Comparison of ENCODE assay signal across 8 cellular contexts in the genomic region with DNA sequence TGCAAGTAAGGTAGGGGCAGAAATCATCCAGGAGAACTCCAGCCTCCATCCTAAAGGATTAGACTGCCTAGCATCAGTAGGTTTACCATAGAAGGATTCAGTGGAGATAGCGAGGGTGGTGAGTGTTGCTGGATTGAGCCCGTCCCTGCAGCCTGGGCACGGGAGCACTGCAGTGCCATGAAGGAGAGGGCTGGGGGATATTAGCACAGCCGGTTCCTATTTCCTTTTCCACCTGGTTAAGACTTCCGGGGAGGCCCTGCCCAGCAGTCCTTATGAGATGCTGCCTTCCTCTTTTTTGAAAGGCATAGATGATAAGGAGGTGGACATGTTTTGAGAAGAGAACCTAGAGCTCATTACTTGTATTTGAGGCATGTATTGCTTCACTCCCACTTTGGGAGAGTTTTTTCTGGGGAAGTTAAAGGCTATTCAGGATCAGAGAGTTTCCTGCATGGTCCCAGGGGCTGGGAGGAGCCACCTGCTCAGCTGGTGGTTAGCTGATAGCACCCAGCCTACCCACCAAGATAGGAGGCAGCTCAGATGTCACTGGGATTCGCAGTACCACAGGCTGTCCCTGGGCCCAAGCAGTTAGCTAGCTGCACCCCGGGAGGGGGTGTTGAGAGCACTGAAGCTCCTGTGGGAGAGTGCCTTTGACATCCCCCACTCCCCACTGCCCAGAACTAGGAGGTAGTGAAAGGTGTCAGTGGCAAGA. TPM values are rescaled to one million over a fixed set of nuclear protein-coding genes. Genes with fewer than 3 reads are reported as not detected.
DNase-seq lines count a peak whose midpoint lies in the region; ATAC-seq, FAIRE-seq and TF ChIP-seq lines count a peak whose summit lies in the region.

No MANE protein-coding gene starts in this region.

- peaks cover 19% of the 10 kb centered on the region for H3K27me3 Mint-ChIP-seq in activated naive CD4-positive, alpha-beta T cell treated with anti-CD3 and anti-CD28 coated beads, Interleukin-2, amount 50 U/mL, for 24 hours
- H3K27me3 Mint-ChIP-seq in activated naive CD4-positive, alpha-beta T cell treated with anti-CD3 and anti-CD28 coated beads, Interleukin-2, amount 10 ng/mL, durations not matched to agents 7 days and 5 days, result no peaks in the 10 kb centered on the region
- H3K27me3 Mint-ChIP-seq in memory B cell, result no peaks in the 10 kb centered on the region

- RAD21 ChIA-PET in GM12878 (lab: Charles Lee; ENCODE audit: unreplicated experiment), result no interaction called here

- H2AFZ ChIP-seq in GM12878 (ENCODE audit: control insufficient read depth, low read depth, low read length), result no peak overlapping the region

- H3K9me3 Mint-ChIP-seq in activated naive CD4-positive, alpha-beta T cell treated with anti-CD3 and anti-CD28 coated beads, Interleukin-2, amount 50 U/mL, for 24 hours, result no peaks in the 10 kb centered on the region
- no peaks in the 10 kb centered on the region for H3K9me3 Mint-ChIP-seq in activated naive CD4-positive, alpha-beta T cell treated with anti-CD3 and anti-CD28 coated beads, Interleukin-2, amount 10 ng/mL, durations not matched to agents 7 days and 5 days
- H3K9me3 Mint-ChIP-seq in memory B cell, result no peaks in the 10 kb centered on the region

- BruUV-seq in GM12878 (replicated peaks; lab: Mats Ljungman, UMichigan), result no TSS peak

- peaks cover 51% of the 10 kb centered on the region for H3K4me1 ChIP-seq in GM12878 (ENCODE audit: control insufficient read depth, insufficient read depth, low read length)
- H3K4me1 ChIP-seq in urinary bladder (ENCODE audit: insufficient read depth), result no peaks in the 10 kb centered on the region

- no peaks in the 10 kb centered on the region; the same call in 1 of the 2 replicates for H4K20me1 ChIP-seq in GM12878 (ENCODE audit: control insufficient read depth, insufficient read depth)

- FAIRE-seq in GM12878 (lab: Jason Lieb, UNC), result no peak

- no peaks in the 10 kb centered on the region for H3K9me3 ChIP-seq in GM12878 (replicated peaks; ENCODE audit: control insufficient read depth, insufficient read depth, low read length)

- H3K79me2 ChIP-seq in GM12878 (ENCODE audit: control insufficient read depth, insufficient read depth, low read length), result peaks cover 80% of the 10 kb centered on the region

- in situ Hi-C loops in GM12878 (cut with MboI), result no loop called here

- SMC1A ChIA-PET in GM12878 (lab: Charles Lee; ENCODE audit: uncharacterized antibody, unreplicated experiment), result interaction anchor here (0.6 to 1.1 kb wide), 3 partner anchors 14 to 200 kb away, joined by 3 to 4 read pairs (median 3); no protein-coding TSS in a partner anchor

- TF ChIP-seq RAD21 in GM12878 (IDR thresholded peaks at IDR 0.05; ENCODE audit: insufficient read depth, low read depth, low read length), result no peak

- ATAC-seq in GM12878, result peak; percentile 55
- ATAC-seq in memory B cell (ENCODE audit: low read depth), result peak; percentile 47
- no peak for ATAC-seq in GM19328 (IDR thresholded peaks at IDR 0.05; ENCODE audit: unreplicated experiment)
- ATAC-seq in HG03108 (IDR thresholded peaks at IDR 0.05; ENCODE audit: unreplicated experiment), result no peak

- intact Hi-C loops in GM12878 (cut with micrococcal nuclease; ENCODE audit: unreplicated experiment), result no loop called here

- H3K27ac Mint-ChIP-seq in activated naive CD4-positive, alpha-beta T cell treated with anti-CD3 and anti-CD28 coated beads, Interleukin-2, amount 50 U/mL, for 24 hours, result no peak overlapping the region
- no peak overlapping the region for H3K27ac Mint-ChIP-seq in activated naive CD4-positive, alpha-beta T cell treated with anti-CD3 and anti-CD28 coated beads, Interleukin-2, amount 10 ng/mL, durations not matched to agents 7 days and 5 days
- H3K27ac Mint-ChIP-seq in memory B cell, result peak overlapping the region; percentile 62

- peak overlapping the region; percentile 7 for H3K4me3 Mint-ChIP-seq in activated naive CD4-positive, alpha-beta T cell treated with anti-CD3 and anti-CD28 coated beads, Interleukin-2, amount 50 U/mL, for 24 hours
- no peak overlapping the region for H3K4me3 Mint-ChIP-seq in activated naive CD4-positive, alpha-beta T cell treated with anti-CD3 and anti-CD28 coated beads, Interleukin-2, amount 10 ng/mL, durations not matched to agents 7 days and 5 days
- peak overlapping the region; percentile 41 for H3K4me3 Mint-ChIP-seq in memory B cell

- no peaks in the 10 kb centered on the region for H3K27me3 ChIP-seq in GM12878 (replicated peaks in 1 of 2; ENCODE audit: control insufficient read depth in 2 of 2, insufficient read depth in 2 of 2, low read length in 1 of 2)

- H3K36me3 Mint-ChIP-seq in activated naive CD4-positive, alpha-beta T cell treated with anti-CD3 and anti-CD28 coated beads, Interleukin-2, amount 50 U/mL, for 24 hours, result peaks cover 7% of the 10 kb centered on the region
- peaks cover 36% of the 10 kb centered on the region for H3K36me3 Mint-ChIP-seq in activated naive CD4-positive, alpha-beta T cell treated with anti-CD3 and anti-CD28 coated beads, Interleukin-2, amount 10 ng/mL, durations not matched to agents 7 days and 5 days
- peaks cover 2% of the 10 kb centered on the region for H3K36me3 Mint-ChIP-seq in memory B cell

- H3K4me3 ChIP-seq in GM12878 (no peak overlapping the region; the same call in 1 of the 2 replicates), urinary bladder (ENCODE audit: low read depth, low read length) (no peak overlapping the region)

- CTCF ChIA-PET in activated naive CD4-positive, alpha-beta T cell treated with anti-CD3 and anti-CD28 coated beads, Interleukin-2, amount 10 ng/mL, durations not matched to agents 7 days and 5 days (lab: Charles Lee), result interaction anchor here (0.6 kb wide), 1 partner anchor 445 kb away, joined by 3 read pairs; no protein-coding TSS in a partner anchor
- CTCF ChIA-PET in GM12878 (lab: Yijun Ruan, JAX), result interaction anchor here (1.0 kb wide), 1 partner anchor 30 kb away, joined by 3 read pairs; no protein-coding TSS in a partner anchor

- H3K27ac ChIP-seq in GM12878 (ENCODE audit: control insufficient read depth, insufficient read depth) (peak overlapping the region; percentile 22; the same call in 1 of the 2 replicates), urinary bladder (ENCODE audit: low read depth) (peak overlapping the region; percentile 5)

- TF ChIP-seq CTCF in GM12878 (IDR thresholded peaks at IDR 0.05 in 2 of 3, conservative IDR thresholded peaks at IDR 0.05 in 1 of 3; ENCODE audit: control insufficient read depth in 2 of 3, extremely low read depth in 1 of 3, insufficient read depth in 1 of 3, low read depth in 3 of 3, low read length in 3 of 3), result no peak

- TF ChIP-seq POLR2A in GM12878 (IDR thresholded peaks at IDR 0.05; ENCODE audit: low read depth, low read length), result no peak

- no peak overlapping the region; the same call in 1 of the 2 replicates for H3K9ac ChIP-seq in GM12878 (ENCODE audit: control insufficient read depth, insufficient read depth, low read length)

- H3K36me3 ChIP-seq in GM12878 (ENCODE audit: control insufficient read depth in 2 of 2, insufficient read depth in 2 of 2, low read length in 1 of 2) (peaks cover 7 to 13% of the 10 kb centered on the region in 2 experiments), urinary bladder (ENCODE audit: insufficient read depth) (no peaks in the 10 kb centered on the region)

- WGBS in GM12878 (ENCODE audit: insufficient coverage, insufficient replicate concordance, low lambda C conversion rate, missing lambda C conversion rate), result 32% methylated on average over 7 of the region's 7 CpGs
- 36% methylated on average over 7 of the region's 7 CpGs for WGBS in urinary bladder

- peaks cover 41% of the 10 kb centered on the region for H3K4me1 Mint-ChIP-seq in activated naive CD4-positive, alpha-beta T cell treated with anti-CD3 and anti-CD28 coated beads, Interleukin-2, amount 50 U/mL, for 24 hours
- peaks cover 84% of the 10 kb centered on the region for H3K4me1 Mint-ChIP-seq in activated naive CD4-positive, alpha-beta T cell treated with anti-CD3 and anti-CD28 coated beads, Interleukin-2, amount 10 ng/mL, durations not matched to agents 7 days and 5 days
- peaks cover 45% of the 10 kb centered on the region for H3K4me1 Mint-ChIP-seq in memory B cell

- H3K4me2 ChIP-seq in GM12878 (ENCODE audit: control insufficient read depth, insufficient read depth), result peak overlapping the region; percentile 50

- POLR2A ChIA-PET in GM12878 (lab: Charles Lee), result no interaction called here

- no peak for DNase-seq in activated naive CD4-positive, alpha-beta T cell treated with anti-CD3 and anti-CD28 coated beads, Interleukin-2, amount 10 ng/mL, durations not matched to agents 7 days and 5 days
- no peak for DNase-seq in GM12878 (ENCODE audit: low read depth, low spot score)
- DNase-seq in memory B cell (ENCODE audit: low spot score in 2 of 2), result no peak
- no peak for DNase-seq in DMS114 treated with DMSO at 0.1 percent for 48 hours (lab: John Stamatoyannopoulos, UW; ENCODE audit: unreplicated experiment)

- no peak for TF ChIP-seq EP300 in GM12878 (IDR thresholded peaks at IDR 0.05; ENCODE audit: borderline replicate concordance in 1 of 2, control insufficient read depth in 1 of 2, low read depth in 2 of 2, low read length in 2 of 2)

RNA-seq across cellular contexts. Expression of gene ACTN4, which starts 17.2 kb away (rescaled TPM):
- total RNA-seq in GM12878 (2013; cell fraction: nucleolus; rRNA removed), result 94.9 and 116 TPM in 2 replicates
- total RNA-seq in GM12878 (2014; rRNA removed), result 131 and 173 TPM in 2 replicates
- 26.9 and 30.4 TPM in 2 replicates for total RNA-seq in GM12878 (2014; rRNA removed; fragmentation: Illumina TruSeq; extraction: Trizol)
- 278 and 293 TPM in 2 replicates for total RNA-seq in GM12878 (2021)
- polyA plus RNA-seq in GM12878 (2011; ENCODE audit: low read depth), result 84.3 TPM
- 40.0 and 127 TPM in 2 replicates for polyA plus RNA-seq in GM12878 (2011; rRNA removed)
- polyA plus RNA-seq in GM12878 (2011; cell fraction: cytosol; rRNA removed), result 71.1 and 76.5 TPM in 2 replicates
- 300 and 637 TPM in 2 replicates for polyA plus RNA-seq in GM12878 (2011; cell fraction: nucleus; rRNA removed)
- polyA plus RNA-seq in GM12878 (2012), result 113 and 154 TPM in 2 replicates
- 99.2 and 135 TPM in 2 replicates for polyA plus RNA-seq in GM12878 (2014; fragmentation: Illumina TruSeq; extraction: Trizol)
- 1 to 10 TPM; 2.4 to 6.7 TPM for polyA plus RNA-seq in GM12878 (2014; fragmentation: Nextera tagmentation; extraction: Ambion mirVana)
- polyA plus RNA-seq in GM12878 (2014; rRNA removed), result 123 and 187 TPM in 2 replicates
- polyA plus RNA-seq in GM12878 (2016; fragmentation: Nextera tagmentation; extraction: Ambion mirVana), result 10 to 100 TPM; 37.9 to 45.7 TPM
- 59.8 and 89.6 TPM in 2 replicates for polyA minus RNA-seq in GM12878 (2011; rRNA and poly(A)+ RNA removed)
- polyA minus RNA-seq in GM12878 (2011; cell fraction: cytosol; rRNA and poly(A)+ RNA removed), result 39.3 and 47.6 TPM in 2 replicates
- polyA minus RNA-seq in GM12878 (2011; cell fraction: nucleus; rRNA and poly(A)+ RNA removed), result 27.4 and 67.4 TPM in 2 replicates
- total RNA-seq in urinary bladder, result 140 TPM
- 304 TPM for polyA plus RNA-seq in urinary bladder

RNA-seq across cellular contexts. Expression of gene EIF3K, which starts 45.7 kb away (rescaled TPM):
- 94.4 and 105 TPM in 2 replicates for total RNA-seq in GM12878 (2013; cell fraction: nucleolus; rRNA removed)
- total RNA-seq in GM12878 (2014; rRNA removed), result 454 and 468 TPM in 2 replicates
- total RNA-seq in GM12878 (2014; rRNA removed; fragmentation: Illumina TruSeq; extraction: Trizol), result 344 and 358 TPM in 2 replicates
- 378 and 384 TPM in 2 replicates for total RNA-seq in GM12878 (2021)
- polyA plus RNA-seq in GM12878 (2011; ENCODE audit: low read depth), result 241 TPM
- 156 and 330 TPM in 2 replicates for polyA plus RNA-seq in GM12878 (2011; rRNA removed)
- 865 and 965 TPM in 2 replicates for polyA plus RNA-seq in GM12878 (2011; cell fraction: cytosol; rRNA removed)
- 352 and 437 TPM in 2 replicates for polyA plus RNA-seq in GM12878 (2011; cell fraction: nucleus; rRNA removed)
- 356 and 358 TPM in 2 replicates for polyA plus RNA-seq in GM12878 (2012)
- polyA plus RNA-seq in GM12878 (2014; fragmentation: Illumina TruSeq; extraction: Trizol), result 862 and 927 TPM in 2 replicates
- 100 to 1,000 TPM; 715 to 863 TPM for polyA plus RNA-seq in GM12878 (2014; fragmentation: Nextera tagmentation; extraction: Ambion mirVana)
- 515 and 596 TPM in 2 replicates for polyA plus RNA-seq in GM12878 (2014; rRNA removed)
- polyA plus RNA-seq in GM12878 (2016; fragmentation: Nextera tagmentation; extraction: Ambion mirVana), result 100 to 1,000 TPM; 393 to 403 TPM
- polyA minus RNA-seq in GM12878 (2011; rRNA and poly(A)+ RNA removed), result 377 and 421 TPM in 2 replicates
- polyA minus RNA-seq in GM12878 (2011; cell fraction: cytosol; rRNA and poly(A)+ RNA removed), result 139 and 152 TPM in 2 replicates
- 57.3 and 75.5 TPM in 2 replicates for polyA minus RNA-seq in GM12878 (2011; cell fraction: nucleus; rRNA and poly(A)+ RNA removed)
- total RNA-seq in urinary bladder, result 92.4 TPM
- polyA plus RNA-seq in urinary bladder, result 373 TPM

RNA-seq across cellular contexts. Expression of gene MAP4K1, which starts 46.9 kb away (rescaled TPM):
- 240 and 254 TPM in 2 replicates for total RNA-seq in GM12878 (2013; cell fraction: nucleolus; rRNA removed)
- total RNA-seq in GM12878 (2014; rRNA removed), result 107 and 123 TPM in 2 replicates
- 58.1 and 72.6 TPM in 2 replicates for total RNA-seq in GM12878 (2014; rRNA removed; fragmentation: Illumina TruSeq; extraction: Trizol)
- 294 and 306 TPM in 2 replicates for total RNA-seq in GM12878 (2021)
- polyA plus RNA-seq in GM12878 (2011; ENCODE audit: low read depth), result 90.5 TPM
- polyA plus RNA-seq in GM12878 (2011; rRNA removed), result 95.5 and 243 TPM in 2 replicates
- 202 and 251 TPM in 2 replicates for polyA plus RNA-seq in GM12878 (2011; cell fraction: cytosol; rRNA removed)
- polyA plus RNA-seq in GM12878 (2011; cell fraction: nucleus; rRNA removed), result 631 and 739 TPM in 2 replicates
- 149 and 285 TPM in 2 replicates for polyA plus RNA-seq in GM12878 (2012)
- 122 and 157 TPM in 2 replicates for polyA plus RNA-seq in GM12878 (2014; fragmentation: Illumina TruSeq; extraction: Trizol)
- polyA plus RNA-seq in GM12878 (2014; fragmentation: Nextera tagmentation; extraction: Ambion mirVana), result 10 to 100 TPM; 39.2 to 92.6 TPM
- polyA plus RNA-seq in GM12878 (2014; rRNA removed), result 117 and 145 TPM in 2 replicates
- polyA plus RNA-seq in GM12878 (2016; fragmentation: Nextera tagmentation; extraction: Ambion mirVana), result 100 to 1,000 TPM; 220 to 263 TPM
- 132 and 137 TPM in 2 replicates for polyA minus RNA-seq in GM12878 (2011; rRNA and poly(A)+ RNA removed)
- 101 and 112 TPM in 2 replicates for polyA minus RNA-seq in GM12878 (2011; cell fraction: cytosol; rRNA and poly(A)+ RNA removed)
- 127 and 184 TPM in 2 replicates for polyA minus RNA-seq in GM12878 (2011; cell fraction: nucleus; rRNA and poly(A)+ RNA removed)
- 2.2 TPM for total RNA-seq in urinary bladder
- 1.9 TPM for polyA plus RNA-seq in urinary bladder

Comparison
In these comparisons a context has a peak if more than half of its experiments do, and no peak if none do; other contexts are left out.
1. ATAC-seq: peak in GM12878 (single experiment) and memory B cell (single experiment); none in GM19328 (single experiment) and HG03108 (single experiment).
2. RNA of gene MAP4K1, which starts 46.9 kb away (total RNA-seq): 58.1 to 306 TPM in GM12878; 2.2 TPM in urinary bladder (single experiment); every median in the first group is over 10 times any median in the second.